In genomic region chr5:93585753-93586385, GRCh38 we compare ENCODE assay signal across 9 cellular contexts. TPM values are rescaled to one million over a fixed set of nuclear protein-coding genes. Genes with fewer than 3 reads are reported as not detected.
DNase-seq lines count a peak whose midpoint lies in the region; ATAC-seq, FAIRE-seq and TF ChIP-seq lines count a peak whose summit lies in the region.
"Had no signal": no experiment of that assay in that cellular context is flagged by ENCODE, and none has a peak within 500 bp of the region (broad histone marks: within the 10 kb centered on the region; RNA-seq: fewer than 3 reads in every experiment).

No MANE protein-coding gene starts in this region.

- no peak for TF ChIP-seq POLR2A in stomach (IDR thresholded peaks at IDR 0.05)

- FAIRE-seq in urothelium cell line (lab: Jason Lieb, UNC) = no peak

- H3K36me3 Mint-ChIP-seq in activated T-helper 1 cell treated with anti-CD3 and anti-CD28 coated beads, Interleukin-12 subunit alpha, Interleukin-12 subunit beta, Interleukin-2, Interleukin-4 antibody, amounts not matched to agents 30 ng/mL and 10 ng/mL and 1 ng/mL, durations not matched to agents 14 hours and 24 hours and 36 hours (ENCODE audit: low read depth) = peaks cover 5% of the 10 kb centered on the region

- 11% methylated on average over 14 of the region's 14 CpGs for WGBS in SK-N-SH (ENCODE audit: low lambda C conversion rate)
- 19 to 37% (median 20%) methylated on average over 11 to 14 of the region's 14 CpGs for WGBS in stomach, 5 donors

- peak overlapping the region; percentile 74 for H3K4me3 Mint-ChIP-seq in activated T-helper 1 cell treated with anti-CD3 and anti-CD28 coated beads, Interleukin-12 subunit alpha, Interleukin-12 subunit beta, Interleukin-2, Interleukin-4 antibody, amounts not matched to agents 30 ng/mL and 10 ng/mL and 1 ng/mL, durations not matched to agents 14 hours and 24 hours and 36 hours

- H3K27me3 Mint-ChIP-seq in activated T-helper 1 cell treated with anti-CD3 and anti-CD28 coated beads, Interleukin-12 subunit alpha, Interleukin-12 subunit beta, Interleukin-2, Interleukin-4 antibody, amounts not matched to agents 30 ng/mL and 10 ng/mL and 1 ng/mL, durations not matched to agents 14 hours and 24 hours and 36 hours (ENCODE audit: insufficient read depth) = peaks cover 52% of the 10 kb centered on the region

- TF ChIP-seq RAD21 in SK-N-SH (IDR thresholded peaks at IDR 0.05; ENCODE audit: low read length) = no peak

- H3K36me3 ChIP-seq in SK-N-SH (replicated peaks in 1 of 2; ENCODE audit: control insufficient read depth in 1 of 2, insufficient read depth in 2 of 2, low read length in 1 of 2) (peaks cover 3 to 12% of the 10 kb centered on the region in 2 experiments), stomach (peaks cover 0 to 9% (median 0%) of the 10 kb centered on the region in 4 donors)

- peak overlapping the region; percentile 78; the same call in 1 of the 2 replicates for H2AFZ ChIP-seq in SK-N-SH (ENCODE audit: low read depth)

- no peaks in the 10 kb centered on the region for H3K9me2 ChIP-seq in SK-N-SH

- POLR2A ChIA-PET in SK-N-SH (lab: Yijun Ruan, JAX) = interaction anchor here (1.8 to 2.1 kb wide), 2 partner anchors 15 to 35 kb away, joined by 5 to 7 read pairs; no protein-coding TSS in a partner anchor

- peak overlapping the region; percentile 95 for H3K4me2 ChIP-seq in SK-N-SH

- H3K4me1 ChIP-seq in SK-N-SH (ENCODE audit: control insufficient read depth in 1 of 2, insufficient read depth in 2 of 2, low read depth in 1 of 2, low read length in 1 of 2) (peaks cover 0 to 19% of the 10 kb centered on the region in 2 experiments; a peak in 2 of 4 replicates), stomach (peaks cover 13 to 41% (median 29%) of the 10 kb centered on the region in 4 donors)

- peak overlapping the region; percentile 83 for H3K27ac Mint-ChIP-seq in activated T-helper 1 cell treated with anti-CD3 and anti-CD28 coated beads, Interleukin-12 subunit alpha, Interleukin-12 subunit beta, Interleukin-2, Interleukin-4 antibody, amounts not matched to agents 30 ng/mL and 10 ng/mL and 1 ng/mL, durations not matched to agents 14 hours and 24 hours and 36 hours

- H3K4me1 Mint-ChIP-seq in activated T-helper 1 cell treated with anti-CD3 and anti-CD28 coated beads, Interleukin-12 subunit alpha, Interleukin-12 subunit beta, Interleukin-2, Interleukin-4 antibody, amounts not matched to agents 30 ng/mL and 10 ng/mL and 1 ng/mL, durations not matched to agents 14 hours and 24 hours and 36 hours (ENCODE audit: low read depth) = peaks cover 11% of the 10 kb centered on the region

- peak; percentile 62 for DNase-seq in SK-N-SH
- DNase-seq in activated T-helper 1 cell treated with anti-CD3 and anti-CD28 coated beads, Interleukin-12 subunit alpha, Interleukin-12 subunit beta, Interleukin-2, Interleukin-4 antibody, amounts not matched to agents 30 ng/mL and 10 ng/mL and 1 ng/mL, durations not matched to agents 14 hours and 24 hours and 36 hours (ENCODE audit: low spot score) = no peak
- peak; percentile 45 for DNase-seq in iris pigment epithelial cell (ENCODE audit: low read depth)
- DNase-seq in stomach = no peak
- DNase-seq in urothelium cell line (ENCODE audit: low spot score) = no peak
- DNase-seq: activated CD4-positive, alpha-beta T cell treated with anti-CD3 and anti-CD28 coated beads for 4 hours had no signal

- H3K4me3 ChIP-seq in SK-N-SH (ENCODE audit: low read depth in 2 of 2, low read length in 1 of 2) (peak overlapping the region; percentile 86 to 87), stomach (peak overlapping the region; percentile 52 to 81 (median 62))

- H3K9me3 ChIP-seq in SK-N-SH (no peaks in the 10 kb centered on the region), stomach (peaks cover 0 to 10% (median 3%) of the 10 kb centered on the region in 4 donors)

- H3K9ac ChIP-seq in SK-N-SH = peak overlapping the region; percentile 76

- H3F3A ChIP-seq in SK-N-SH (replicated peaks; ENCODE audit: insufficient read depth) = peaks cover 24% of the 10 kb centered on the region

- TF ChIP-seq EP300 in SK-N-SH (IDR thresholded peaks at IDR 0.05; ENCODE audit: borderline replicate concordance in 1 of 2, low read depth in 1 of 2, low read length in 1 of 2) = no peak
- TF ChIP-seq EP300 in stomach (IDR thresholded peaks at IDR 0.05) = no peak

- intact Hi-C loops in activated T-helper 1 cell treated with anti-CD3 and anti-CD28 coated beads, Interleukin-12 subunit alpha, Interleukin-12 subunit beta, Interleukin-2, Interleukin-4 antibody, amounts not matched to agents 30 ng/mL and 10 ng/mL and 1 ng/mL, durations not matched to agents 14 hours and 24 hours and 36 hours (cut with micrococcal nuclease) = loop anchor here (1.0 to 10.0 kb wide), 4 partner anchors 10 to 1699 kb away; partner anchors contain the start of gene MCTP1
- intact Hi-C loops in stomach (cut with DNase I; ENCODE audit: low total_unique reads) = no loop called here

- H3K27me3 ChIP-seq in SK-N-SH (ENCODE audit: insufficient read depth) (no peaks in the 10 kb centered on the region), stomach (peaks cover 0 to 92% (median 66%) of the 10 kb centered on the region in 3 donors)

- no peaks in the 10 kb centered on the region; the same call in 1 of the 2 replicates for H4K20me1 ChIP-seq in SK-N-SH (ENCODE audit: insufficient read depth)

- H3K9me3 Mint-ChIP-seq in activated T-helper 1 cell treated with anti-CD3 and anti-CD28 coated beads, Interleukin-12 subunit alpha, Interleukin-12 subunit beta, Interleukin-2, Interleukin-4 antibody, amounts not matched to agents 30 ng/mL and 10 ng/mL and 1 ng/mL, durations not matched to agents 14 hours and 24 hours and 36 hours = no peaks in the 10 kb centered on the region

- H3K27ac ChIP-seq in SK-N-SH (ENCODE audit: low read depth in 2 of 2, low read length in 1 of 2) (peak overlapping the region; percentile 51 to 92), stomach (peak overlapping the region in 4 of 5 donors; percentile 71 to 91 (median 81))

- no peak for ATAC-seq in SK-N-SH treated with all-trans-retinoic acid at 6 μM for 48 hours
- ATAC-seq in HG03095 (IDR thresholded peaks at IDR 0.05; ENCODE audit: unreplicated experiment) = no peak
- ATAC-seq in HG03175 (IDR thresholded peaks at IDR 0.05; ENCODE audit: unreplicated experiment) = no peak

- TF ChIP-seq CTCF in SK-N-SH (IDR thresholded peaks at IDR 0.05) = no peak
- TF ChIP-seq CTCF in stomach (IDR thresholded peaks at IDR 0.05) = no peak

- CTCF ChIA-PET in SK-N-SH (lab: Yijun Ruan, JAX) = interaction anchor here (0.6 to 4.3 kb wide), 9 partner anchors 15 to 1265 kb away, joined by 3 to 32 read pairs (median 4); no protein-coding TSS in a partner anchor

- peaks cover 78% of the 10 kb centered on the region for H3K79me2 ChIP-seq in SK-N-SH (ENCODE audit: insufficient read depth)

TF ChIP-seq in SK-N-SH, 30 proteins besides CTCF, POLR2A, EP300 and RAD21:
- TF ChIP-seq GATA2 (CRISPR knock-in tag; IDR thresholded peaks at IDR 0.05) (no peak), PBX3 (IDR thresholded peaks at IDR 0.05) (peak; percentile 4; the same call in 1 of the 2 replicates), SIN3A (IDR thresholded peaks at IDR 0.05; ENCODE audit: borderline replicate concordance, low read depth, low read length) (0 out of 2 replicates have a peak, but pooled peaks have one; percentile 32)

TF ChIP-seq in SK-N-SH treated with all-trans-retinoic acid at 6 μM for 48 hours, 23 proteins besides CTCF, POLR2A, EP300 and RAD21 (continues in another document):
- no peak for TF ChIP-seq PATZ1 (CRISPR knock-in tag; IDR thresholded peaks at IDR 0.05; ENCODE audit: borderline replicate concordance)
- TF ChIP-seq CSRNP3 (CRISPR knock-in tag; IDR thresholded peaks at IDR 0.05) = no peak

RNA-seq across cellular contexts. Expression of gene NR2F1, which starts 2.8 kb away (rescaled TPM):
- polyA plus RNA-seq in SK-N-SH (2012; rRNA removed) (40.0 and 47.1 TPM in 2 replicates), stomach (10 to 100 TPM; 10.7 to 25.7 (median 24.3) TPM)
- 24.5 and 41.7 TPM in 2 replicates for polyA plus RNA-seq in SK-N-SH (2012; cell fraction: cytosol; rRNA removed)
- polyA plus RNA-seq in SK-N-SH (2012; cell fraction: nucleus; rRNA removed) = 82.7 and 105 TPM in 2 replicates
- not detected in 2 replicates for total RNA-seq in activated T-helper 1 cell treated with anti-CD3 and anti-CD28 coated beads, Interleukin-12 subunit alpha, Interleukin-12 subunit beta, Interleukin-2, Interleukin-4 antibody, amounts not matched to agents 30 ng/mL and 10 ng/mL and 1 ng/mL, durations not matched to agents 14 hours and 24 hours and 36 hours
- total RNA-seq in stomach = 100 to 1,000 TPM in 1 of 5 donors, 10 to 100 TPM in 3, under 1 TPM in 1; 0.87 to 115 (median 20.4) TPM

RNA-seq across cellular contexts. Expression of gene NR2F1-AS1, which starts 4.8 kb away (rescaled TPM):
- polyA plus RNA-seq in SK-N-SH (2012; rRNA removed) (7.4 and 8.3 TPM in 2 replicates), stomach (10 to 100 TPM in 2 of 3 donors, 1 to 10 TPM in 1; 9.7 to 19.6 (median 12.7) TPM)
- 9.3 and 13.1 TPM in 2 replicates for polyA plus RNA-seq in SK-N-SH (2012; cell fraction: cytosol; rRNA removed)
- 12.3 TPM in 2 replicates for polyA plus RNA-seq in SK-N-SH (2012; cell fraction: nucleus; rRNA removed)
- total RNA-seq in activated T-helper 1 cell treated with anti-CD3 and anti-CD28 coated beads, Interleukin-12 subunit alpha, Interleukin-12 subunit beta, Interleukin-2, Interleukin-4 antibody, amounts not matched to agents 30 ng/mL and 10 ng/mL and 1 ng/mL, durations not matched to agents 14 hours and 24 hours and 36 hours = not detected in 2 replicates
- 10 to 100 TPM in 4 of 5 donors, 1 to 10 TPM in 1; 4.3 to 40.8 (median 15.8) TPM for total RNA-seq in stomach

Comparison
In these comparisons a context has a peak if more than half of its experiments do, and no peak if none do; other contexts are left out.
1. DNase-seq: peak in SK-N-SH (single experiment) and iris pigment epithelial cell (single experiment); none in activated T-helper 1 cell treated with anti-CD3 and anti-CD28 coated beads, Interleukin-12 subunit alpha, Interleukin-12 subunit beta, Interleukin-2, Interleukin-4 antibody, amounts not matched to agents 30 ng/mL and 10 ng/mL and 1 ng/mL, durations not matched to agents 14 hours and 24 hours and 36 hours (single experiment), stomach (single experiment) and urothelium cell line (single experiment).